2 cellular contexts compared by ENCODE assay signal in the genomic region with DNA sequence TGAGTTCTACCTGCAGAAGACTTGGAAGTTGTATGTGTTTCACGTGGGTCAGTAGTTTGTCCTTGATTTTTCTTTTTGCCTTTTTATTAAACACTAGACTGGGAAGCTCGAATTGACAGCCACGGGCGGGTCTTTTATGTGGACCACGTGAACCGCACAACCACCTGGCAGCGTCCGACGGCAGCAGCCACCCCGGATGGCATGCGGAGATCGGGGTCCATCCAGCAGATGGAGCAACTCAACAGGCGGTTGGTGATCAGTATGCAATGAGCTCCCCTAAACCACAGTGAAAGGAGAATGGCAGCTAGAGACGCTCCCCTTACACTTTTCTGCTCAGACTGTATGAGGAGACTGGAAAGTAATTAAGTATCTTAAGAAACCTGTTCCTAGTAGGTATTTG.
TF ChIP-seq lines count a peak whose summit lies in the region.

No MANE protein-coding gene starts in this region.

TF ChIP-seq in IMR-90, 13 proteins besides CTCF, POLR2A, EP300 and RAD21:
- TF ChIP-seq RCOR1 (IDR thresholded peaks at IDR 0.05; ENCODE audit: insufficient replicate concordance, low read length): no peak
- TF ChIP-seq RFX5 (IDR thresholded peaks at IDR 0.05; ENCODE audit: low read depth, low read length): no peak
- no peak for TF ChIP-seq MAZ (IDR thresholded peaks at IDR 0.05; ENCODE audit: borderline replicate concordance, low read depth, low read length)

TF ChIP-seq in GM12878, 131 proteins besides CTCF, POLR2A, EP300 and RAD21:
- TF ChIP-seq SUZ12 (IDR thresholded peaks at IDR 0.05; ENCODE audit: unreplicated experiment) (no peak), NFXL1 (IDR thresholded peaks at IDR 0.05; ENCODE audit: borderline replicate concordance) (no peak), KDM1A (IDR thresholded peaks at IDR 0.05; ENCODE audit: borderline replicate concordance) (no peak)
